ENCODE assay signal across 8 cellular contexts in genomic region chr3:112293368-112294321, GRCh38. TPM values are rescaled to one million over a fixed set of nuclear protein-coding genes. Genes with fewer than 3 reads are reported as not detected.
DNase-seq lines count a peak whose midpoint lies in the region; ATAC-seq and TF ChIP-seq lines count a peak whose summit lies in the region.

Gene SLC9C1 (minus strand): TSS chr3:112294216. CDS start chr3:112286791, 7,425 bp downstream.

- peak within 1 kb of the TSS; percentile 45 to 77 (median 66) for H3K27ac ChIP-seq in gastroesophageal sphincter
- peak within 1 kb of the TSS; percentile 64 for H3K27ac ChIP-seq in neuronal stem cell (replicated peaks; ENCODE audit: low read length)

- TF ChIP-seq POLR2A in GM15510 (IDR thresholded peaks at IDR 0.05; ENCODE audit: borderline replicate concordance, extremely low read depth, insufficient read length) (peak; percentile 25), gastroesophageal sphincter (IDR thresholded peaks at IDR 0.05) (no peak)

- ATAC-seq in HG03442 (IDR thresholded peaks at IDR 0.05; ENCODE audit: unreplicated experiment) (peak; percentile 62), gastroesophageal sphincter (peak; percentile 80)
- ATAC-seq in activated naive CD4-positive, alpha-beta T cell treated with anti-CD3 and anti-CD28 coated beads, Interleukin-2, amount 50 U/mL, for 72 hours = peak; percentile 79 to 80

- H3K23ac ChIP-seq in neuronal stem cell (ENCODE audit: low read depth, low read length, poor library complexity) = no peak within 1 kb of the TSS

- H3K27ac Mint-ChIP-seq in activated naive CD4-positive, alpha-beta T cell treated with anti-CD3 and anti-CD28 coated beads, Interleukin-2, amount 50 U/mL, for 72 hours = peak within 1 kb of the TSS in 1 of 2 donors; percentile 81

- H3K9me3 ChIP-seq in gastroesophageal sphincter (no peaks in the 10 kb centered on the region), neuronal stem cell (replicated peaks in 1 of 2; ENCODE audit: control insufficient read depth in 2 of 2, insufficient read depth in 1 of 2, low read depth in 1 of 2, low read length in 2 of 2) (peaks cover 0 to 7% of the 10 kb centered on the region in 2 donors)

- no peaks in the 10 kb centered on the region for H3K27me3 ChIP-seq in gastroesophageal sphincter
- peaks cover 0 to 2% (median 0%) of the 10 kb centered on the region in 3 experiments for H3K27me3 ChIP-seq in neuronal stem cell (ENCODE audit: control insufficient read depth in 3 of 3, insufficient read depth in 3 of 3, low read depth in 1 of 3, low read length in 3 of 3)

- H3K9ac ChIP-seq in neuronal stem cell (ENCODE audit: low read depth, low read length, poor library complexity) = no peak within 1 kb of the TSS

- H3K14ac ChIP-seq in neuronal stem cell (ENCODE audit: low read length) = no peak within 1 kb of the TSS

- peak within 1 kb of the TSS; percentile 87 for H2AFZ ChIP-seq in neuronal stem cell (ENCODE audit: low read length)

- DNase-seq in AML-193 (lab: John Stamatoyannopoulos, UW) (peak; percentile 86 to 91), NCI-H82 treated with DMSO at 0.1 percent for 48 hours (lab: John Stamatoyannopoulos, UW; ENCODE audit: unreplicated experiment) (peak; percentile 68), neuronal stem cell (ENCODE audit: low spot score) (peak; percentile 56)
- peak in 1 of 2 donors; percentile 39 for DNase-seq in activated naive CD4-positive, alpha-beta T cell treated with anti-CD3 and anti-CD28 coated beads, Interleukin-2, amount 50 U/mL, for 72 hours (ENCODE audit: low spot score in 2 of 2)
- no peak for DNase-seq in activated effector memory CD4-positive, alpha-beta T cell treated with anti-CD3 and anti-CD28 coated beads, Interleukin-2, amount 50 U/mL, for 16 hours

- no peak within 1 kb of the TSS for H4K91ac ChIP-seq in neuronal stem cell (ENCODE audit: low read depth, low read length, poor library complexity)

- H3K4ac ChIP-seq in neuronal stem cell (ENCODE audit: low read length) = no peak within 1 kb of the TSS

- no peak within 1 kb of the TSS for H2AK5ac ChIP-seq in neuronal stem cell (ENCODE audit: low read depth, low read length)

- H4K8ac ChIP-seq in neuronal stem cell (ENCODE audit: low read depth, low read length) = no peak within 1 kb of the TSS

- H2BK12ac ChIP-seq in neuronal stem cell (ENCODE audit: low read length) = no peak within 1 kb of the TSS

- 10 to 19% methylated on average over 10 to 13 of the region's 15 CpGs for WGBS in gastroesophageal sphincter (ENCODE audit: low coverage in 1 of 2), 2 donors
- no CpG with 5 or more reads among the region's 15 CpGs for WGBS in neuronal stem cell (ENCODE audit: extremely low coverage in 2 of 2, insufficient read length in 2 of 2, insufficient replicate concordance in 1 of 2), 2 donors

- no peak within 1 kb of the TSS for H2BK120ac ChIP-seq in neuronal stem cell (ENCODE audit: low read depth, low read length)

- TF ChIP-seq CTCF in gastroesophageal sphincter (IDR thresholded peaks at IDR 0.05) = peak; percentile 40 to 70 (median 60)

- no peaks in the 10 kb centered on the region for H3K79me1 ChIP-seq in neuronal stem cell (ENCODE audit: low read depth, low read length)

- peak within 1 kb of the TSS; percentile 45 to 47 for H3K4me3 ChIP-seq in gastroesophageal sphincter
- peak within 1 kb of the TSS in 1 of 2 donors; percentile 42 for H3K4me3 ChIP-seq in neuronal stem cell (ENCODE audit: low read length in 2 of 2)

- no peaks in the 10 kb centered on the region for H3K9me3 Mint-ChIP-seq in activated naive CD4-positive, alpha-beta T cell treated with anti-CD3 and anti-CD28 coated beads, Interleukin-2, amount 50 U/mL, for 72 hours

- H3K4me2 ChIP-seq in neuronal stem cell (ENCODE audit: insufficient read depth, low read length, poor library complexity, severe bottlenecking) = peak within 1 kb of the TSS; percentile 22

- H3K18ac ChIP-seq in neuronal stem cell (ENCODE audit: low read length) = peak within 1 kb of the TSS; percentile 80

- no peaks in the 10 kb centered on the region for H3K36me3 ChIP-seq in gastroesophageal sphincter
- H3K36me3 ChIP-seq in neuronal stem cell (replicated peaks in 1 of 2; ENCODE audit: control insufficient read depth in 2 of 2, insufficient read depth in 2 of 2, low read length in 2 of 2) = no peaks in the 10 kb centered on the region

- no peak within 1 kb of the TSS for H2BK5ac ChIP-seq in neuronal stem cell (ENCODE audit: low read length)

- H3K36me3 Mint-ChIP-seq in activated naive CD4-positive, alpha-beta T cell treated with anti-CD3 and anti-CD28 coated beads, Interleukin-2, amount 50 U/mL, for 72 hours = no peaks in the 10 kb centered on the region

- no peak for TF ChIP-seq EP300 in gastroesophageal sphincter (IDR thresholded peaks at IDR 0.05)

- peaks cover 0 to 7% (median 0%) of the 10 kb centered on the region in 3 donors for H3K4me1 ChIP-seq in gastroesophageal sphincter
- peaks cover 0 to 6% of the 10 kb centered on the region in 2 donors for H3K4me1 ChIP-seq in neuronal stem cell (ENCODE audit: control insufficient read depth in 2 of 2, insufficient read depth in 1 of 2, low read depth in 1 of 2, low read length in 2 of 2)

- H2BK15ac ChIP-seq in neuronal stem cell (ENCODE audit: low read length) = no peak within 1 kb of the TSS

RNA-seq across cellular contexts. Expression of gene SLC9C1, which starts in this region (rescaled TPM):
- total RNA-seq in activated naive CD4-positive, alpha-beta T cell treated with anti-CD3 and anti-CD28 coated beads, Interleukin-2, amount 50 U/mL, for 72 hours = not detected
- total RNA-seq in gastroesophageal sphincter = under 1 TPM in 1 of 4 donors, not detected in 3; 0.15 TPM
- 0.03 TPM for polyA plus RNA-seq in neuronal stem cell (2013, experiment 1 of 2)
- polyA plus RNA-seq in neuronal stem cell (2013, experiment 2 of 2) = 0.24 TPM

Comparison
In these comparisons a context has a peak if more than half of its experiments do, and no peak if none do; other contexts are left out.
1. Peak in ATAC-seq in activated naive CD4-positive, alpha-beta T cell treated with anti-CD3 and anti-CD28 coated beads, Interleukin-2, amount 50 U/mL, for 72 hours; RNA of the gene not detected or under 1 TPM.
2. Peak in ATAC-seq, H3K4me3 ChIP-seq and H3K27ac ChIP-seq in gastroesophageal sphincter; RNA of the gene not detected or under 1 TPM.